In genomic region chr12:50111417-50111692, GRCh38 we compare ENCODE assay signal across 8 cellular contexts. TPM values are rescaled to one million over a fixed set of nuclear protein-coding genes. Genes with fewer than 3 reads are reported as not detected.
A peak's percentile ranks its signal among the peaks of the same experiment; 100 is the strongest.
DNase-seq lines count a peak whose midpoint lies in the region; ATAC-seq, FAIRE-seq and TF ChIP-seq lines count a peak whose summit lies in the region.

No MANE protein-coding gene starts in this region.

- H3K4me1 ChIP-seq in heart left ventricle (peaks cover 0 to 58% (median 45%) of the 10 kb centered on the region in 12 donors), small intestine (ENCODE audit: control insufficient read depth in 2 of 2, insufficient read depth in 1 of 2, low read depth in 1 of 2, low read length in 1 of 2) (peaks cover 0 to 16% of the 10 kb centered on the region in 2 donors)

- H3K36me3 ChIP-seq in heart left ventricle (peaks cover 0 to 18% (median 9%) of the 10 kb centered on the region in 9 donors), small intestine (ENCODE audit: control insufficient read depth in 2 of 2, insufficient read depth in 2 of 2, low read length in 2 of 2) (no peaks in the 10 kb centered on the region)

- H3K4me1 Mint-ChIP-seq in T-helper 1 cell treated with Interleukin-12 subunit alpha and Interleukin-12 subunit beta and Interleukin-4 antibody, amounts not matched to agents 30 μg/mL and 1 μg/mL, for 36 hours (ENCODE audit: low read depth), result peaks cover 23% of the 10 kb centered on the region

- H3K27me3 ChIP-seq in heart left ventricle, result no peaks in the 10 kb centered on the region
- H3K27me3 ChIP-seq in small intestine (ENCODE audit: control insufficient read depth in 2 of 2, insufficient read depth in 2 of 2, low read length in 2 of 2), result no peaks in the 10 kb centered on the region

- H3K27ac ChIP-seq in heart left ventricle (peak overlapping the region; percentile 78 to 100 (median 92)), small intestine (ENCODE audit: low read depth in 1 of 2, low read length in 1 of 2) (peak overlapping the region; percentile 63 to 92)

- ATAC-seq in SK-N-SH treated with all-trans-retinoic acid at 6 μM for 48 hours, result peak; percentile 2; the same call in 2 of the 3 replicates
- peak in 2 of 4 donors; percentile 0 to 1 for ATAC-seq in heart left ventricle

- H3K36me3 Mint-ChIP-seq in T-helper 1 cell treated with Interleukin-12 subunit alpha and Interleukin-12 subunit beta and Interleukin-4 antibody, amounts not matched to agents 30 μg/mL and 1 μg/mL, for 36 hours (ENCODE audit: low read depth), result peaks cover 13% of the 10 kb centered on the region

- intact Hi-C loops in heart left ventricle (cut with DNase I), result loop anchor here in 8 of 10 donors (1.0 to 10.0 kb wide), 6 partner anchors 26 to 63 kb away; partner anchors contain the start of genes CERS5 (in 6 of the 8) and SMARCD1 (in 2 of the 8)

- WGBS in heart left ventricle, 4 donors, result 7 to 23% (median 12%) methylated on average over 13 to 18 of the region's 18 CpGs
- WGBS in small intestine, 3 donors, result 11 to 16% (median 13%) methylated on average over 18 of the region's 18 CpGs

- H3K9me3 ChIP-seq in heart left ventricle (no peaks in the 10 kb centered on the region), small intestine (ENCODE audit: control insufficient read depth, low read depth) (no peaks in the 10 kb centered on the region)

- no peak for TF ChIP-seq POLR2A in heart left ventricle (IDR thresholded peaks at IDR 0.05)

- no peaks in the 10 kb centered on the region for H3K27me3 Mint-ChIP-seq in T-helper 1 cell treated with Interleukin-12 subunit alpha and Interleukin-12 subunit beta and Interleukin-4 antibody, amounts not matched to agents 30 μg/mL and 1 μg/mL, for 36 hours (ENCODE audit: low read depth)

- H3K9me3 Mint-ChIP-seq in T-helper 1 cell treated with Interleukin-12 subunit alpha and Interleukin-12 subunit beta and Interleukin-4 antibody, amounts not matched to agents 30 μg/mL and 1 μg/mL, for 36 hours, result no peaks in the 10 kb centered on the region

- no peak for TF ChIP-seq CTCF in heart left ventricle (IDR thresholded peaks at IDR 0.05)
- TF ChIP-seq CTCF in D721Med (IDR thresholded peaks at IDR 0.05; ENCODE audit: insufficient read depth, missing control alignments), result no peak

- H3K4me3 ChIP-seq in heart left ventricle, result peak overlapping the region in 10 of 12 donors; percentile 27 to 99 (median 54)
- no peak overlapping the region for H3K4me3 ChIP-seq in small intestine (ENCODE audit: low read depth in 1 of 2, low read length in 2 of 2)

- no peak for DNase-seq in T-helper 1 cell
- DNase-seq in heart left ventricle, result no peak
- no peak for DNase-seq in small intestine
- DNase-seq in NCI-H345 (lab: John Stamatoyannopoulos, UW), result no peak
- DNase-seq in D721Med (ENCODE audit: insufficient read length, low spot score), result no peak
- no peak for DNase-seq in GOT3 (lab: John Stamatoyannopoulos, UW)

- peak overlapping the region; percentile 100 for H3K27ac Mint-ChIP-seq in T-helper 1 cell treated with Interleukin-12 subunit alpha and Interleukin-12 subunit beta and Interleukin-4 antibody, amounts not matched to agents 30 μg/mL and 1 μg/mL, for 36 hours

- FAIRE-seq in small intestine (lab: Jason Lieb, UNC), result no peak
- FAIRE-seq in D721Med (lab: Jason Lieb, UNC), result no peak

- peak overlapping the region; percentile 100 for H3K4me3 Mint-ChIP-seq in T-helper 1 cell treated with Interleukin-12 subunit alpha and Interleukin-12 subunit beta and Interleukin-4 antibody, amounts not matched to agents 30 μg/mL and 1 μg/mL, for 36 hours

TF ChIP-seq in SK-N-SH treated with all-trans-retinoic acid at 6 μM for 48 hours, 23 proteins besides CTCF, POLR2A, EP300 and RAD21 (continues in another document):
- TF ChIP-seq SNAI2 (CRISPR knock-in tag; IDR thresholded peaks at IDR 0.05), result no peak
- TF ChIP-seq ISL1 (CRISPR knock-in tag; IDR thresholded peaks at IDR 0.05), result no peak
- TF ChIP-seq, protein P1, sequence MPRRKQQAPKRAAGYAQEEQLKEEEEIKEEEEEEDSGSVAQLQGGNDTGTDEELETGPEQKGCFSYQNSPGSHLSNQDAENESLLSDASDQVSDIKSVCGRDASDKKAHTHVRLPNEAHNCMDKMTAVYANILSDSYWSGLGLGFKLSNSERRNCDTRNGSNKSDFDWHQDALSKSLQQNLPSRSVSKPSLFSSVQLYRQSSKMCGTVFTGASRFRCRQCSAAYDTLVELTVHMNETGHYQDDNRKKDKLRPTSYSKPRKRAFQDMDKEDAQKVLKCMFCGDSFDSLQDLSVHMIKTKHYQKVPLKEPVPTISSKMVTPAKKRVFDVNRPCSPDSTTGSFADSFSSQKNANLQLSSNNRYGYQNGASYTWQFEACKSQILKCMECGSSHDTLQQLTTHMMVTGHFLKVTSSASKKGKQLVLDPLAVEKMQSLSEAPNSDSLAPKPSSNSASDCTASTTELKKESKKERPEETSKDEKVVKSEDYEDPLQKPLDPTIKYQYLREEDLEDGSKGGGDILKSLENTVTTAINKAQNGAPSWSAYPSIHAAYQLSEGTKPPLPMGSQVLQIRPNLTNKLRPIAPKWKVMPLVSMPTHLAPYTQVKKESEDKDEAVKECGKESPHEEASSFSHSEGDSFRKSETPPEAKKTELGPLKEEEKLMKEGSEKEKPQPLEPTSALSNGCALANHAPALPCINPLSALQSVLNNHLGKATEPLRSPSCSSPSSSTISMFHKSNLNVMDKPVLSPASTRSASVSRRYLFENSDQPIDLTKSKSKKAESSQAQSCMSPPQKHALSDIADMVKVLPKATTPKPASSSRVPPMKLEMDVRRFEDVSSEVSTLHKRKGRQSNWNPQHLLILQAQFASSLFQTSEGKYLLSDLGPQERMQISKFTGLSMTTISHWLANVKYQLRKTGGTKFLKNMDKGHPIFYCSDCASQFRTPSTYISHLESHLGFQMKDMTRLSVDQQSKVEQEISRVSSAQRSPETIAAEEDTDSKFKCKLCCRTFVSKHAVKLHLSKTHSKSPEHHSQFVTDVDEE (CRISPR knock-in tag; IDR thresholded peaks at IDR 0.05), result no peak
- TF ChIP-seq ZNF565 (CRISPR knock-in tag; conservative IDR thresholded peaks at IDR 0.05; ENCODE audit: low read depth), result no peak
- no peak for TF ChIP-seq TOX (CRISPR knock-in tag; IDR thresholded peaks at IDR 0.05; ENCODE audit: borderline replicate concordance)
- no peak for TF ChIP-seq PPARA (CRISPR knock-in tag; IDR thresholded peaks at IDR 0.05; ENCODE audit: borderline replicate concordance)
- no peak for TF ChIP-seq RARB (CRISPR knock-in tag; IDR thresholded peaks at IDR 0.05)
- no peak for TF ChIP-seq GLIS3 (CRISPR knock-in tag; IDR thresholded peaks at IDR 0.05)
- TF ChIP-seq, protein P2, sequence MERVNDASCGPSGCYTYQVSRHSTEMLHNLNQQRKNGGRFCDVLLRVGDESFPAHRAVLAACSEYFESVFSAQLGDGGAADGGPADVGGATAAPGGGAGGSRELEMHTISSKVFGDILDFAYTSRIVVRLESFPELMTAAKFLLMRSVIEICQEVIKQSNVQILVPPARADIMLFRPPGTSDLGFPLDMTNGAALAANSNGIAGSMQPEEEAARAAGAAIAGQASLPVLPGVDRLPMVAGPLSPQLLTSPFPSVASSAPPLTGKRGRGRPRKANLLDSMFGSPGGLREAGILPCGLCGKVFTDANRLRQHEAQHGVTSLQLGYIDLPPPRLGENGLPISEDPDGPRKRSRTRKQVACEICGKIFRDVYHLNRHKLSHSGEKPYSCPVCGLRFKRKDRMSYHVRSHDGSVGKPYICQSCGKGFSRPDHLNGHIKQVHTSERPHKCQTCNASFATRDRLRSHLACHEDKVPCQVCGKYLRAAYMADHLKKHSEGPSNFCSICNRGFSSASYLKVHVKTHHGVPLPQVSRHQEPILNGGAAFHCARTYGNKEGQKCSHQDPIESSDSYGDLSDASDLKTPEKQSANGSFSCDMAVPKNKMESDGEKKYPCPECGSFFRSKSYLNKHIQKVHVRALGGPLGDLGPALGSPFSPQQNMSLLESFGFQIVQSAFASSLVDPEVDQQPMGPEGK (CRISPR knock-in tag; IDR thresholded peaks at IDR 0.05; ENCODE audit: borderline replicate concordance), result no peak
- no peak for TF ChIP-seq BACH2 (CRISPR knock-in tag; IDR thresholded peaks at IDR 0.05; ENCODE audit: borderline replicate concordance)
- no peak for TF ChIP-seq CREB5 (CRISPR knock-in tag; IDR thresholded peaks at IDR 0.05; ENCODE audit: low read depth)
- no peak for TF ChIP-seq ZFP30 (CRISPR knock-in tag; IDR thresholded peaks at IDR 0.05)
- no peak for TF ChIP-seq CSDC2 (CRISPR knock-in tag; IDR thresholded peaks at IDR 0.05)
- no peak for TF ChIP-seq ARNTL (CRISPR knock-in tag; IDR thresholded peaks at IDR 0.05; ENCODE audit: borderline replicate concordance, low read depth)
- TF ChIP-seq TCF4 (CRISPR knock-in tag; IDR thresholded peaks at IDR 0.05; ENCODE audit: borderline replicate concordance), result no peak
- no peak for TF ChIP-seq ESRRG (CRISPR knock-in tag; IDR thresholded peaks at IDR 0.05)

RNA-seq across cellular contexts. Expression of gene COX14, which starts 0.7 kb away (rescaled TPM):
- 100 to 1,000 TPM; 134 to 217 (median 154) TPM for total RNA-seq in heart left ventricle
- polyA plus RNA-seq in heart left ventricle, result 100 to 1,000 TPM; 172 to 178 TPM
- 100 to 1,000 TPM; 133 to 236 (median 182) TPM for polyA plus RNA-seq in small intestine

RNA-seq across cellular contexts. Expression of gene GPD1, which starts 7.5 kb away (rescaled TPM):
- 10 to 100 TPM in 4 of 9 donors, 1 to 10 TPM in 5; 7.4 to 75.8 (median 9.7) TPM for total RNA-seq in heart left ventricle
- polyA plus RNA-seq in heart left ventricle (10 to 100 TPM in 1 of 2 donors, 1 to 10 TPM in 1; 10.0 to 18.1 TPM), small intestine (100 to 1,000 TPM in 2 of 3 donors, 10 to 100 TPM in 1; 97.1 to 198 (median 117) TPM)

RNA-seq across cellular contexts. Expression of gene SMARCD1, which starts 26.2 kb away (rescaled TPM):
- total RNA-seq in heart left ventricle, result 10 to 100 TPM; 13.6 to 35.7 (median 22.0) TPM
- polyA plus RNA-seq in heart left ventricle (10 to 100 TPM in 1 of 2 donors, 1 to 10 TPM in 1; 8.5 to 19.3 TPM), small intestine (10 to 100 TPM; 18.1 to 20.9 (median 20.6) TPM)

RNA-seq across cellular contexts. Expression of gene ASIC1, which starts 54.0 kb away (rescaled TPM):
- 1 to 10 TPM in 4 of 9 donors, under 1 TPM in 5; 0.31 to 1.8 (median 0.87) TPM for total RNA-seq in heart left ventricle
- under 1 TPM; 0.38 to 0.71 TPM for polyA plus RNA-seq in heart left ventricle
- under 1 TPM in 2 of 3 donors, not detected in 1; 0.81 to 0.85 TPM for polyA plus RNA-seq in small intestine

RNA-seq across cellular contexts. Expression of gene CERS5, which starts 55.8 kb away (rescaled TPM):
- 10 to 100 TPM in 4 of 9 donors, 1 to 10 TPM in 5; 6.8 to 28.4 (median 9.3) TPM for total RNA-seq in heart left ventricle
- polyA plus RNA-seq in heart left ventricle (10 to 100 TPM; 12.6 to 21.6 TPM), small intestine (10 to 100 TPM; 10.1 to 22.3 (median 15.4) TPM)

Comparison
In these comparisons a context has a peak if more than half of its experiments do, and no peak if none do; other contexts are left out.
1. H3K4me3 ChIP-seq: peak in heart left ventricle (10 of 12); none in small intestine (0 of 2).
2. RNA of gene GPD1, which starts 7.5 kb away (polyA plus RNA-seq): 97.1 to 198 TPM in small intestine; 10.0 to 18.1 TPM in heart left ventricle; every median in the first group is over 4 times any median in the second.